ENCODE assay signal across 8 cellular contexts in genomic region chr10:43396061-43396927, GRCh38. TPM values are rescaled to one million over a fixed set of nuclear protein-coding genes. Genes with fewer than 3 reads are reported as not detected.
A peak's percentile ranks its signal among the peaks of the same experiment; 100 is the strongest.
DNase-seq lines count a peak whose midpoint lies in the region; ATAC-seq and TF ChIP-seq lines count a peak whose summit lies in the region.

No MANE protein-coding gene starts in this region.

- H3K4me3 ChIP-seq in left ventricle myocardium inferior: peak overlapping the region; percentile 82
- peak overlapping the region; percentile 78 to 90 for H3K4me3 ChIP-seq in aorta (ENCODE audit: low read length in 2 of 2)

- TF ChIP-seq RAD21 in Ishikawa (IDR thresholded peaks at IDR 0.05; ENCODE audit: low read depth): no peak

- TF ChIP-seq CTCF in left ventricle myocardium inferior (IDR thresholded peaks at IDR 0.05; ENCODE audit: borderline replicate concordance): no peak

- no peaks in the 10 kb centered on the region for H3K9me3 ChIP-seq in left ventricle myocardium inferior (replicated peaks)
- H3K9me3 ChIP-seq in aorta (ENCODE audit: control insufficient read depth, low read length): no peaks in the 10 kb centered on the region

- DNase-seq in DMS53 treated with DMSO at 0.1 percent for 48 hours (lab: John Stamatoyannopoulos, UW; ENCODE audit: unreplicated experiment) (peak; percentile 49), SW480 (ENCODE audit: low spot score) (peak; percentile 72), amniotic epithelial cell (ENCODE audit: low read depth) (peak; percentile 61), left ventricle myocardium inferior (peak; percentile 84), pons (ENCODE audit: low spot score) (peak; percentile 55), aorta (peak; percentile 90 to 93)

- WGBS in aorta, 2 donors: 1 to 2% methylated on average over 55 to 71 of the region's 71 CpGs

- TF ChIP-seq EP300 in Ishikawa (IDR thresholded peaks at IDR 0.05; ENCODE audit: borderline replicate concordance): no peak

- ATAC-seq in GM21723 (IDR thresholded peaks at IDR 0.05; ENCODE audit: unreplicated experiment) (peak; percentile 56), aorta (ENCODE audit: low FRiP score) (peak; percentile 95)

- H3K27me3 ChIP-seq in left ventricle myocardium inferior (ENCODE audit: low read depth) (no peaks in the 10 kb centered on the region), aorta (ENCODE audit: control insufficient read depth in 1 of 2, insufficient read depth in 2 of 2, low read length in 1 of 2) (no peaks in the 10 kb centered on the region)

- intact Hi-C loops in left ventricle myocardium inferior (cut with micrococcal nuclease): no loop called here
- intact Hi-C loops in aorta (cut with DNase I): loop anchor here in 1 of 2 donors (5.0 kb wide), 1 partner anchor 41 kb away; the partner anchor contains the start of gene ZNF487

- H3K27ac ChIP-seq in left ventricle myocardium inferior (replicated peaks) (peak overlapping the region; percentile 98), aorta (ENCODE audit: low read depth in 1 of 2, low read length in 2 of 2) (peak overlapping the region; percentile 34 to 97)

- H3K36me3 ChIP-seq in left ventricle myocardium inferior: peaks cover 40% of the 10 kb centered on the region
- peaks cover 5 to 11% of the 10 kb centered on the region in 2 donors for H3K36me3 ChIP-seq in aorta (ENCODE audit: control insufficient read depth in 1 of 2, insufficient read depth in 2 of 2, low read length in 1 of 2)

- H3K4me1 ChIP-seq in left ventricle myocardium inferior: peaks cover 90% of the 10 kb centered on the region
- H3K4me1 ChIP-seq in aorta (ENCODE audit: control insufficient read depth in 1 of 2, insufficient read depth in 2 of 2, low read length in 2 of 2): no peaks in the 10 kb centered on the region

TF ChIP-seq in Ishikawa, 13 proteins besides CTCF, POLR2A, EP300 and RAD21:
- peak; percentile 90 for TF ChIP-seq MAX (IDR thresholded peaks at IDR 0.05)
- no peak for TF ChIP-seq YY1 (IDR thresholded peaks at IDR 0.05; ENCODE audit: low read depth)
- no peak for TF ChIP-seq CEBPB (IDR thresholded peaks at IDR 0.05)
- peak; percentile 47; the same call in 1 of the 2 replicates for TF ChIP-seq TEAD4 (IDR thresholded peaks at IDR 0.05)
- no peak for TF ChIP-seq REST (IDR thresholded peaks at IDR 0.05; ENCODE audit: low read depth)
- TF ChIP-seq FOXM1 (IDR thresholded peaks at IDR 0.05; ENCODE audit: borderline replicate concordance, low read depth): no peak

RNA-seq across cellular contexts. Expression of gene HNRNPF, which starts 12.7 kb away (rescaled TPM):
- total RNA-seq in left ventricle myocardium inferior (70.5 TPM), aorta (100 to 1,000 TPM; 103 to 114 TPM)
- polyA plus RNA-seq in aorta: 10 to 100 TPM; 54.3 to 63.2 TPM

RNA-seq across cellular contexts. Expression of gene FXYD4, which starts 24.9 kb away (rescaled TPM):
- total RNA-seq in left ventricle myocardium inferior (not detected), aorta (not detected)
- not detected for polyA plus RNA-seq in aorta

RNA-seq across cellular contexts. Expression of gene ZNF487, which starts 40.6 kb away (rescaled TPM):
- 2.2 TPM for total RNA-seq in left ventricle myocardium inferior
- total RNA-seq in aorta: 1 to 10 TPM; 5.2 to 7.1 TPM
- 1 to 10 TPM; 8.8 to 9.4 TPM for polyA plus RNA-seq in aorta

Comparison
In these comparisons a context has a peak if more than half of its experiments do, and no peak if none do; other contexts are left out.
1. Peak in every context shown above with its lines: DNase-seq, ATAC-seq, H3K4me3 ChIP-seq and H3K27ac ChIP-seq.